In the genomic region with DNA sequence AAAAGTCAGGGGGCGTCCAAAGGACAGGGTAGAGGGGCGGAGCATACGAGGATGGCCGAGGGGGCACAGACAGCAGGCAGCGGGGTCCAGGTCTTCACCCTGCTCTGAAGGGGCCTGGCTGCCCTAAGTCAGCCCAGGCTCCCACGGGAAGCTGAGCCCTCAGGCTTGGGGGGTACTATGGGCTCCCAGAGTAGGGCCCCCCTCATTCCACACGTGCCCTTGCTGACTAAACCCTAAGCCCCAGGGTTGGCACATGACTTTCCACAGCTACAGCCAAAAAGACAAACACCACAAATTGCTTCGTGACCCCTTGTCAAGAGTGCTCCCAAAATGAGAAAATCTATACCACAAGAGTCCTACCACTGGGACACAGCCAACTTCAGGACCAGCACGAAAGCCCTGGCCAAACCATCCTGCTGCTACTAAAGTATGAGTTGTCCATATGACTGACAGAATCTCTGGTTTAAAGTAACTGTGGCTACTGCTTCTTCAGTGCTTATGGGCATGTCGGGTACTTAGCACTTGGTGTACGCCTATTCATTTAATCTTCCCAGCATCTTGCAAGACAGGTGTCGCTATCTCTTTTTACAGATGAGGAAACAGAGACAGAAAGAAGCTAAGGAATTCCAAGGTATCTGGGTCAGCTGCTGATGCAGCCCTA, we compare ENCODE assay signal across 11 cellular contexts.
A peak's percentile ranks its signal among the peaks of the same experiment; 100 is the strongest.
DNase-seq lines count a peak whose midpoint lies in the region; ATAC-seq and TF ChIP-seq lines count a peak whose summit lies in the region.
"Had no signal": no experiment of that assay in that cellular context is flagged by ENCODE, and none has a peak within 500 bp of the region (broad histone marks: within the 10 kb centered on the region; RNA-seq: fewer than 3 reads in every experiment).

No MANE protein-coding gene starts in this region.

- H3K9me3 ChIP-seq in SJCRH30 (replicated peaks), result no peaks in the 10 kb centered on the region

- peak; percentile 2 for ATAC-seq in HG03175 (IDR thresholded peaks at IDR 0.05; ENCODE audit: unreplicated experiment)
- no peak for ATAC-seq in stimulated activated memory B cell treated with anti-CD40 and anti-IgM and Interleukin-4, amounts not matched to agents 10 μg/mL and 1 μg/mL and 100 μg/mL, for 72 hours

- no peaks in the 10 kb centered on the region for H3K4me1 ChIP-seq in SJCRH30

- peak overlapping the region; percentile 93 for H3K27ac Mint-ChIP-seq in stimulated activated memory B cell treated with anti-CD40 and anti-IgM and Interleukin-4, amounts not matched to agents 10 μg/mL and 1 μg/mL and 100 μg/mL, for 72 hours
- H3K27ac Mint-ChIP-seq in osteocyte (ENCODE audit: unreplicated experiment), result no peak overlapping the region
- H3K27ac Mint-ChIP-seq: mesothelial cell of epicardium had no signal

- H3K4me3 ChIP-seq in SJCRH30, result no peak overlapping the region

- H3K9me3 Mint-ChIP-seq in stimulated activated memory B cell treated with anti-CD40 and anti-IgM and Interleukin-4, amounts not matched to agents 10 μg/mL and 1 μg/mL and 100 μg/mL, for 72 hours, result peaks cover 3% of the 10 kb centered on the region
- no peaks in the 10 kb centered on the region for H3K9me3 Mint-ChIP-seq in osteocyte (ENCODE audit: unreplicated experiment)

- peaks cover 71% of the 10 kb centered on the region for H3K4me1 Mint-ChIP-seq in stimulated activated memory B cell treated with anti-CD40 and anti-IgM and Interleukin-4, amounts not matched to agents 10 μg/mL and 1 μg/mL and 100 μg/mL, for 72 hours
- no peaks in the 10 kb centered on the region for H3K4me1 Mint-ChIP-seq in osteocyte (ENCODE audit: unreplicated experiment)

- peak; percentile 30 for DNase-seq in activated CD4-positive, CD25-positive, alpha-beta regulatory T cell treated with anti-CD3 and anti-CD28 coated beads, Interleukin-2, amount 50 U/mL, for 72 hours
- no peak for DNase-seq in activated CD4-positive, CD25-positive, alpha-beta regulatory T cell (lab: John Stamatoyannopoulos, UW)
- DNase-seq in central memory CD4-positive, alpha-beta T cell, result peak; percentile 10
- DNase-seq in SJCRH30 (no peak), NCI-H1105 (lab: John Stamatoyannopoulos, UW) (no peak), osteocyte (ENCODE audit: extremely low spot score, unreplicated experiment) (no peak)
- DNase-seq: KG1 had no signal

- peaks cover 42% of the 10 kb centered on the region for H3K27me3 Mint-ChIP-seq in stimulated activated memory B cell treated with anti-CD40 and anti-IgM and Interleukin-4, amounts not matched to agents 10 μg/mL and 1 μg/mL and 100 μg/mL, for 72 hours
- H3K27me3 Mint-ChIP-seq in osteocyte (ENCODE audit: unreplicated experiment), result peaks cover 13% of the 10 kb centered on the region

- no peak overlapping the region for H3K27ac ChIP-seq in SJCRH30
- H3K27ac ChIP-seq: VCaP had no signal

- H3K36me3 ChIP-seq in SJCRH30, result no peaks in the 10 kb centered on the region

- H3K27me3 ChIP-seq in SJCRH30, result 0 out of 2 replicates have a peak, but pooled peaks cover 8% of the 10 kb centered on the region

- no peak for TF ChIP-seq CTCF in osteocyte (IDR thresholded peaks at IDR 0.05)

- peak overlapping the region; percentile 34 for H3K4me3 Mint-ChIP-seq in stimulated activated memory B cell treated with anti-CD40 and anti-IgM and Interleukin-4, amounts not matched to agents 10 μg/mL and 1 μg/mL and 100 μg/mL, for 72 hours
- H3K4me3 Mint-ChIP-seq in osteocyte (ENCODE audit: unreplicated experiment), result no peak overlapping the region
- H3K4me3 Mint-ChIP-seq: mesothelial cell of epicardium had no signal

- no peaks in the 10 kb centered on the region for H3K36me3 Mint-ChIP-seq in stimulated activated memory B cell treated with anti-CD40 and anti-IgM and Interleukin-4, amounts not matched to agents 10 μg/mL and 1 μg/mL and 100 μg/mL, for 72 hours
- no peaks in the 10 kb centered on the region for H3K36me3 Mint-ChIP-seq in osteocyte (ENCODE audit: unreplicated experiment)
- H3K36me3 Mint-ChIP-seq: mesothelial cell of epicardium had no signal

Comparison
In these comparisons a context has a peak if more than half of its experiments do, and no peak if none do; other contexts are left out.
1. DNase-seq: peak in activated CD4-positive, CD25-positive, alpha-beta regulatory T cell treated with anti-CD3 and anti-CD28 coated beads, Interleukin-2, amount 50 U/mL, for 72 hours (single experiment) and central memory CD4-positive, alpha-beta T cell (single experiment); none in activated CD4-positive, CD25-positive, alpha-beta regulatory T cell (0 of 4), SJCRH30 (0 of 2), NCI-H1105 (single experiment) and osteocyte (single experiment).